ENCODE assay signal across 1 cellular context in the genomic region with DNA sequence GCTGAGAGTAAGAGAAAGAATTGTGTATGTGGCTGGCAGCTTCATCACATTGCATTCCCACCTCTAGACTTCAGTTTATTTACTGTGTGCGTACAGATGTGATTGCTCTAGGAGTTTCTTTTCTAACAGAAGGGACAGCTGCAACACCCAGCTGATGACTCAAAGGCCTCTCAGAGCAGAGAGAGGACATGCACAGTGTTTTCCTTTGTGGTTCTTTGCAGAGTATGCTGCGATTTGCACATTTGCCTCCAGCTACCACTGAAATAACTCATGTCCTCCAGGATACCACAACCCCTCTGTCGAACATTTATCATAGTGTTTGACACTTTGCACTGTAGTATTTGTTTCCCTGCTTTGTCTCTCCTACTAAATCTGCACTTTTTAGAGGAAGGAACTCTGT.
TF ChIP-seq lines count a peak whose summit lies in the region.

No MANE protein-coding gene starts in this region.

TF ChIP-seq in H1, 55 proteins besides CTCF, POLR2A, EP300 and RAD21 (continued from another document):
- TF ChIP-seq CHD1 (IDR thresholded peaks at IDR 0.05; ENCODE audit: low read depth, low read length) (no peak), SP4 (IDR thresholded peaks at IDR 0.05; ENCODE audit: low read length) (no peak), CEBPB (IDR thresholded peaks at IDR 0.05; ENCODE audit: low read depth, low read length) (no peak), CTBP2 (IDR thresholded peaks at IDR 0.05; ENCODE audit: borderline replicate concordance, insufficient read depth, insufficient read length, low read length) (no peak)
TF ChIP-seq in H1: peak in this region for 0.
